1 cellular context compared by ENCODE assay signal in the genomic region with DNA sequence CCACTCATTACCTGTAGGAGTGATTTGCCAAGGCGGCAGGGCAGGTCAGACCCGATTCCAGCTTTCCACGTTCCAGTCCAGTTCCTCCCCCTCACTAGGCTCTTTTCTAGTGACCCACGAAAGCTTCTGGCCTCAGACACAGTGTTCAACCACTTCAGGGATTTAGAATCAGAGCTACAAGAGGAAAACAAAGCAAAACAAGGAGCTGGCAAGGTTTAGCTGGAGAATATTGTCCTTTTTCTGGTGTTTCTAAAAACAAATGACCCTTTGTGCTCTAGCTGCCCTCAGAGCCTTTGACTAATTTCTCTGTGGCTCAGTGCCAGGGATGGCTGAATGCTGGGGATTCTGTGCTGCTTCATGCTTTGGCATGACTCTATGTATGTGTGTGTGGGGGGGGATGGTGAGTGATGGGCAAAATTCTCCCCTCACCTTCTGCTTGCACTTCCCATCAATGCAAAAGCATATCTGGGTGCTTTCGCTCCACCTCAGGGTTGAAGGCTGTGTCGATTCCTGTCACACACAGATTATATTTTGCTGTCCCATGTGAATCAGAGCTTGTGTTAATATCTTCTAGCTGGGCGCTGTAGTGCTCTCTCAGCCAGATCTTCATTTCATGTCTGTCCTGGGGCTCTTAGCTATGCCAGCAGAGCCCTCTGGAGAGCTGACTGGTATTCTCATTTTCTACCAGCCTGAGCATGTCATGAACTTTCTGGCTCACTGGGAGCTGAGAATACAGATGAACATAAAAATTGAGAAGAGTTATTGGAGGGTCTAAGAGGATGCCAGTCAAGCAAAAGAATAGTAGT.
A peak's percentile ranks its signal among the peaks of the same experiment; 100 is the strongest.
TF ChIP-seq lines count a peak whose summit lies in the region.

No MANE protein-coding gene starts in this region.

TF ChIP-seq in liver, 16 proteins besides CTCF, POLR2A, EP300 and RAD21 (continued from another document):
- TF ChIP-seq REST (IDR thresholded peaks at IDR 0.05) (no peak), TAF1 (conservative IDR thresholded peaks at IDR 0.05) (no peak), HNF4G (IDR thresholded peaks at IDR 0.05) (no peak), ATF3 (IDR thresholded peaks at IDR 0.05) (no peak), FOXA2 (IDR thresholded peaks at IDR 0.05) (no peak), RXRA (IDR thresholded peaks at IDR 0.05) (peak in 1 of 2 donors; percentile 6)
- TF ChIP-seq, protein P1, sequence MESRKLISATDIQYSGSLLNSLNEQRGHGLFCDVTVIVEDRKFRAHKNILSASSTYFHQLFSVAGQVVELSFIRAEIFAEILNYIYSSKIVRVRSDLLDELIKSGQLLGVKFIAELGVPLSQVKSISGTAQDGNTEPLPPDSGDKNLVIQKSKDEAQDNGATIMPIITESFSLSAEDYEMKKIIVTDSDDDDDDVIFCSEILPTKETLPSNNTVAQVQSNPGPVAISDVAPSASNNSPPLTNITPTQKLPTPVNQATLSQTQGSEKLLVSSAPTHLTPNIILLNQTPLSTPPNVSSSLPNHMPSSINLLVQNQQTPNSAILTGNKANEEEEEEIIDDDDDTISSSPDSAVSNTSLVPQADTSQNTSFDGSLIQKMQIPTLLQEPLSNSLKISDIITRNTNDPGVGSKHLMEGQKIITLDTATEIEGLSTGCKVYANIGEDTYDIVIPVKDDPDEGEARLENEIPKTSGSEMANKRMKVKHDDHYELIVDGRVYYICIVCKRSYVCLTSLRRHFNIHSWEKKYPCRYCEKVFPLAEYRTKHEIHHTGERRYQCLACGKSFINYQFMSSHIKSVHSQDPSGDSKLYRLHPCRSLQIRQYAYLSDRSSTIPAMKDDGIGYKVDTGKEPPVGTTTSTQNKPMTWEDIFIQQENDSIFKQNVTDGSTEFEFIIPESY (IDR thresholded peaks at IDR 0.05) = no peak
